In genomic region chr1:100511058-100511457, GRCh38 we compare ENCODE assay signal across 18 cellular contexts. TPM values are rescaled to one million over a fixed set of nuclear protein-coding genes. Genes with fewer than 3 reads are reported as not detected.
"Had no signal": no experiment of that assay in that cellular context is flagged by ENCODE, and none has a peak within 500 bp of the region (broad histone marks: within the 10 kb centered on the region; RNA-seq: fewer than 3 reads in every experiment).

No MANE protein-coding gene starts in this region.

- H3K27me3 Mint-ChIP-seq: activated CD4-positive, alpha-beta memory T cell treated with anti-CD3 and anti-CD28 coated beads for 36 hours; activated naive CD8-positive, alpha-beta T cell treated with anti-CD3 and anti-CD28 coated beads, Interleukin-2, amount 50 U/mL, for 24 hours had no signal

- H3K4me1 Mint-ChIP-seq: activated naive CD8-positive, alpha-beta T cell treated with anti-CD3 and anti-CD28 coated beads, Interleukin-2, amount 50 U/mL, for 24 hours; neural progenitor cell had no signal

- H3K27me3 ChIP-seq: cardiac muscle cell, esophagus muscularis mucosa, neural progenitor cell, stomach had no signal

- H3K4me3 ChIP-seq: cardiac muscle cell, esophagus muscularis mucosa, lower lobe of right lung, neural progenitor cell, stomach, thoracic aorta had no signal

- ATAC-seq: activated naive CD8-positive, alpha-beta T cell treated with anti-CD3 and anti-CD28 coated beads, Interleukin-2, amount 50 U/mL, for 24 hours had no signal

- H3K4me3 Mint-ChIP-seq: activated CD4-positive, alpha-beta memory T cell treated with anti-CD3 and anti-CD28 coated beads for 36 hours; activated naive CD8-positive, alpha-beta T cell treated with anti-CD3 and anti-CD28 coated beads, Interleukin-2, amount 50 U/mL, for 24 hours; activated T-helper 1 cell treated with anti-CD3 and anti-CD28 coated beads, Interleukin-12 subunit alpha, Interleukin-12 subunit beta, Interleukin-2, Interleukin-4 antibody, amounts not matched to agents 30 ng/mL and 10 ng/mL and 1 ng/mL, durations not matched to agents 14 hours and 24 hours and 36 hours; immature natural killer cell; neural progenitor cell had no signal

- H3K9me3 Mint-ChIP-seq: activated CD4-positive, alpha-beta memory T cell treated with anti-CD3 and anti-CD28 coated beads for 36 hours; activated naive CD8-positive, alpha-beta T cell treated with anti-CD3 and anti-CD28 coated beads, Interleukin-2, amount 50 U/mL, for 24 hours; activated T-helper 1 cell treated with anti-CD3 and anti-CD28 coated beads, Interleukin-12 subunit alpha, Interleukin-12 subunit beta, Interleukin-2, Interleukin-4 antibody, amounts not matched to agents 30 ng/mL and 10 ng/mL and 1 ng/mL, durations not matched to agents 14 hours and 24 hours and 36 hours; immature natural killer cell; neural progenitor cell had no signal

- H3K36me3 ChIP-seq: cardiac muscle cell, thoracic aorta had no signal

- DNase-seq: activated CD4-positive, alpha-beta memory T cell treated with anti-CD3 and anti-CD28 coated beads for 36 hours; activated CD4-positive, alpha-beta T cell treated with anti-CD3 and anti-CD28 coated beads for 1 hour; activated CD8-positive, alpha-beta memory T cell treated with anti-CD3 and anti-CD28 coated beads, Interleukin-2, amount 50 U/mL, for 48 hours; activated naive CD4-positive, alpha-beta T cell treated with Interleukin-2 at 50 U/mL for 16 hours; activated naive CD8-positive, alpha-beta T cell treated with anti-CD3 and anti-CD28 coated beads, Interleukin-2, amount 50 U/mL, for 24 hours; immature natural killer cell; left cardiac atrium; lower lobe of right lung; midbrain; stomach had no signal

- H3K27ac Mint-ChIP-seq: activated CD4-positive, alpha-beta memory T cell treated with anti-CD3 and anti-CD28 coated beads for 36 hours; activated naive CD8-positive, alpha-beta T cell treated with anti-CD3 and anti-CD28 coated beads, Interleukin-2, amount 50 U/mL, for 24 hours; activated T-helper 1 cell treated with anti-CD3 and anti-CD28 coated beads, Interleukin-12 subunit alpha, Interleukin-12 subunit beta, Interleukin-2, Interleukin-4 antibody, amounts not matched to agents 30 ng/mL and 10 ng/mL and 1 ng/mL, durations not matched to agents 14 hours and 24 hours and 36 hours; immature natural killer cell; neural progenitor cell had no signal

- H3K27ac ChIP-seq: cardiac muscle cell, esophagus muscularis mucosa, lower lobe of right lung, parathyroid adenoma, stomach, thoracic aorta had no signal

RNA-seq across cellular contexts. Expression of gene GPR88, which starts 26.9 kb away (rescaled TPM):
- total RNA-seq: activated CD4-positive, alpha-beta memory T cell treated with anti-CD3 and anti-CD28 coated beads for 36 hours; astrocyte; fibroblast of villous mesenchyme had no signal
